In the genomic region with DNA sequence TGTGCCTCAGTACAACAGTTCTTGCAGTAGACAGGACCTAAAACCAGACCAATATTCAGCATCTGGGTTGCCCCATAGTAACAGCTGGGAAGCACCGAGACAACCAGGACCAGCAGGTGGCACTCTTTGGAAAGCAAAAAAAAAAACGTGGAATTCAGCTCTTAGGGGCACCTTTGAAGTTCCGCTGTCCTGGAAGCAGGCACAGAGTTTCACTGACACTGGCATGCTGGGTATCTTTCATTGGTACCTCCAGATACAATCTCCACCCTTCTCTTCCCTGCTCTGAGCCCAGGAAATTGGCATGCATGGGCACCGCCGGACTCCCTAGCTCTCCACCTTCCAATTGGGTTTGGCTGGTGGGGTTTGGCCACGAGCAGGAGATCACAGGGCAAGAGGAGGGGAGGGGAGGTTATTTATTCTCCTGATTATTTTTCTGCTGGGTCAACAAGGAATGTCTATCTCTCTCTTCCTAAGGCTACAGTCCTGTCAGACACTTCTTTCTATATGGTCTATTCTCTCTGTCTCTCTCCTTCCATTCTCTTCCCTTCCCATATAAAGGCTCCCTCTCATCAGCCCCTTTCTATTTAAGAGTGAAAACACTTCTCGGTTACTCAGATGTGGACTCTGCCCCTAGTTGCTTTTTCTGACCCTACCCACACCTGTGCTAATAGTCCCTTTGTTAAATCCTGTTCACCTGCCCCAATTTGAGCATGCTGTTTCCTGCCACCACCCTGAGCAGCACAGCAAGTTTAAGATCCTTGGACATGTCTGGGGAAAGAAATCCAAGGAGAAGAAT, we compare ENCODE assay signal across 8 cellular contexts. TPM values are rescaled to one million over a fixed set of nuclear protein-coding genes. Genes with fewer than 3 reads are reported as not detected.
DNase-seq lines count a peak whose midpoint lies in the region; ATAC-seq and TF ChIP-seq lines count a peak whose summit lies in the region.

No MANE protein-coding gene starts in this region.

- H3K4me1 ChIP-seq in endodermal cell (ENCODE audit: control insufficient read depth, insufficient read depth, low read length), result peaks cover 5% of the 10 kb centered on the region
- peaks cover 0 to 28% (median 17%) of the 10 kb centered on the region in 4 donors for H3K4me1 ChIP-seq in transverse colon

- DNase-seq in AG20443 (ENCODE audit: low spot score) (peak; percentile 73), NCI-H2081 (lab: John Stamatoyannopoulos, UW) (peak; percentile 39 to 48), endodermal cell (peak; percentile 86), midbrain (lab: John Stamatoyannopoulos, UW) (peak; percentile 53), transverse colon (peak; percentile 52)
- peak; percentile 59 for DNase-seq in activated CD4-positive, alpha-beta T cell treated with anti-CD3 and anti-CD28 coated beads for 36 hours

- H3K27ac Mint-ChIP-seq in activated CD4-positive, alpha-beta T cell treated with anti-CD3 and anti-CD28 coated beads for 36 hours, result no peak overlapping the region
- H3K27ac Mint-ChIP-seq in endodermal cell, result no peak overlapping the region

- H3K36me3 Mint-ChIP-seq in activated CD4-positive, alpha-beta T cell treated with anti-CD3 and anti-CD28 coated beads for 36 hours (ENCODE audit: low read depth), result peaks cover 7% of the 10 kb centered on the region
- no peaks in the 10 kb centered on the region for H3K36me3 Mint-ChIP-seq in endodermal cell (ENCODE audit: low read depth)

- CTCF ChIA-PET in activated CD4-positive, alpha-beta T cell treated with anti-CD3 and anti-CD28 coated beads for 36 hours (lab: Charles Lee), result interaction anchor here (0.7 to 5.8 kb wide), 17 partner anchors 9 to 589 kb away, joined by 3 to 44 read pairs (median 5); no protein-coding TSS in a partner anchor

- no peak overlapping the region for H3K27ac ChIP-seq in endodermal cell (ENCODE audit: low read depth, low read length)
- no peak overlapping the region for H3K27ac ChIP-seq in transverse colon

- H3K9ac ChIP-seq in endodermal cell (ENCODE audit: extremely low read depth, low read length, poor library complexity, severe bottlenecking), result no peak overlapping the region

- in situ Hi-C loops in transverse colon (cut with MboI; ENCODE audit: low pct_ligation_motif_present in 1 of 4, low pct_unique_long_range_greater_than_20kb in 1 of 4, low sequenced_read_pairs in 3 of 4), result loop anchor here in 3 of 4 donors (10.0 to 25.0 kb wide), 3 partner anchors 291 to 691 kb away; partner anchors contain the start of gene KIF27 (in 2 of the 3)

- H3K36me3 ChIP-seq in endodermal cell (ENCODE audit: control insufficient read depth, insufficient read depth, low read length), result no peaks in the 10 kb centered on the region
- no peaks in the 10 kb centered on the region for H3K36me3 ChIP-seq in transverse colon

- POLR2A ChIA-PET in activated CD4-positive, alpha-beta T cell treated with anti-CD3 and anti-CD28 coated beads for 36 hours (lab: Charles Lee), result interaction anchor here (0.7 to 1.3 kb wide), 2 partner anchors 43 to 87 kb away, joined by 3 to 4 read pairs; partner anchors contain the start of gene UBQLN1

- H3K9me3 Mint-ChIP-seq in activated CD4-positive, alpha-beta T cell treated with anti-CD3 and anti-CD28 coated beads for 36 hours (ENCODE audit: low read depth), result no peaks in the 10 kb centered on the region
- no peaks in the 10 kb centered on the region for H3K9me3 Mint-ChIP-seq in endodermal cell

- no peaks in the 10 kb centered on the region for H3K27me3 ChIP-seq in endodermal cell (ENCODE audit: control insufficient read depth, insufficient read depth, low read length, poor library complexity, severe bottlenecking)
- no peaks in the 10 kb centered on the region for H3K27me3 ChIP-seq in transverse colon

- no peak for TF ChIP-seq EP300 in transverse colon (IDR thresholded peaks at IDR 0.05; ENCODE audit: low read depth)

- H3K9me3 ChIP-seq in endodermal cell (ENCODE audit: control insufficient read depth, low read length), result no peaks in the 10 kb centered on the region
- H3K9me3 ChIP-seq in transverse colon, result no peaks in the 10 kb centered on the region

- H3K4me3 Mint-ChIP-seq in activated CD4-positive, alpha-beta T cell treated with anti-CD3 and anti-CD28 coated beads for 36 hours, result no peak overlapping the region
- H3K4me3 Mint-ChIP-seq in endodermal cell, result peak overlapping the region; percentile 39

- no peak for TF ChIP-seq POLR2A in transverse colon (IDR thresholded peaks at IDR 0.05)

- WGBS in endodermal cell (ENCODE audit: insufficient coverage in 1 of 2, insufficient read length in 1 of 2), 2 experiments, result 32 to 33% methylated on average over 4 to 7 of the region's 7 CpGs
- WGBS in transverse colon (ENCODE audit: low coverage in 1 of 2), 2 donors, result 18 to 19% methylated on average over 5 to 7 of the region's 7 CpGs

- TF ChIP-seq CTCF in endodermal cell (conservative IDR thresholded peaks at IDR 0.05) (peak; percentile 83), transverse colon (IDR thresholded peaks at IDR 0.05) (peak; percentile 54 to 68 (median 60))

- intact Hi-C loops in activated CD4-positive, alpha-beta T cell treated with anti-CD3 and anti-CD28 coated beads for 36 hours (cut with DNase I, micrococcal nuclease), result loop anchor here (1.0 to 5.0 kb wide), 5 partner anchors 28 to 290 kb away; partner anchors contain the start of gene GKAP1 (in 2 of the 2)
- intact Hi-C loops in transverse colon (cut with DNase I; ENCODE audit: low total_unique reads), result no loop called here

- H3K4me3 ChIP-seq in endodermal cell (ENCODE audit: low read length) (no peak overlapping the region), transverse colon (no peak overlapping the region)

- H3K27me3 Mint-ChIP-seq in activated CD4-positive, alpha-beta T cell treated with anti-CD3 and anti-CD28 coated beads for 36 hours, result no peaks in the 10 kb centered on the region
- peaks cover 7% of the 10 kb centered on the region for H3K27me3 Mint-ChIP-seq in endodermal cell (ENCODE audit: insufficient read depth)

- ATAC-seq in GM18873 (IDR thresholded peaks at IDR 0.05; ENCODE audit: low FRiP score, unreplicated experiment) (peak; percentile 37), GM19452 (IDR thresholded peaks at IDR 0.05; ENCODE audit: unreplicated experiment) (no peak)
- ATAC-seq in activated CD4-positive, alpha-beta T cell treated with anti-CD3 and anti-CD28 coated beads for 36 hours, result peak; percentile 14

- H3K4me1 Mint-ChIP-seq in activated CD4-positive, alpha-beta T cell treated with anti-CD3 and anti-CD28 coated beads for 36 hours, result peaks cover 23% of the 10 kb centered on the region
- H3K4me1 Mint-ChIP-seq in endodermal cell, result peaks cover 17% of the 10 kb centered on the region

RNA-seq across cellular contexts. Expression of gene IDNK, which starts 1.9 kb away (rescaled TPM):
- 1 to 10 TPM; 4.6 to 4.7 TPM for total RNA-seq in activated CD4-positive, alpha-beta T cell treated with anti-CD3 and anti-CD28 coated beads for 36 hours
- total RNA-seq in endodermal cell, result 1 to 10 TPM; 1.6 TPM
- polyA plus RNA-seq in endodermal cell (2013, experiment 1 of 2), result 1.9 TPM
- polyA plus RNA-seq in endodermal cell (2013, experiment 2 of 2), result 1.5 TPM
- 10 to 100 TPM in 1 of 4 donors, 1 to 10 TPM in 1, not detected in 2; 4.6 to 18.7 TPM for total RNA-seq in transverse colon
